Comparison of ENCODE assay signal across 12 cellular contexts in genomic region chr7:26860361-26860760, GRCh38. TPM values are rescaled to one million over a fixed set of nuclear protein-coding genes. Genes with fewer than 3 reads are reported as not detected.
A peak's percentile ranks its signal among the peaks of the same experiment; 100 is the strongest.
DNase-seq lines count a peak whose midpoint lies in the region; ATAC-seq, FAIRE-seq and TF ChIP-seq lines count a peak whose summit lies in the region.
"Had no signal": no experiment of that assay in that cellular context is flagged by ENCODE, and none has a peak within 500 bp of the region (broad histone marks: within the 10 kb centered on the region; RNA-seq: fewer than 3 reads in every experiment).

No MANE protein-coding gene starts in this region.

- H3K27ac Mint-ChIP-seq in CD8-positive, alpha-beta T cell: no peak overlapping the region
- H3K27ac Mint-ChIP-seq: CD8-positive, alpha-beta memory T cell; T-helper 2 cell treated with Interferon-gamma antibody and Interleukin-4, amounts not matched to agents 5 μg/mL and 100 μg/mL, for 36 hours had no signal

- TF ChIP-seq POLR2A in H54 (IDR thresholded peaks at IDR 0.05; ENCODE audit: low read depth, low read length) (no peak), body of pancreas (IDR thresholded peaks at IDR 0.05) (no peak)

- H3K27me3 Mint-ChIP-seq in CD8-positive, alpha-beta T cell (ENCODE audit: low read depth): peaks cover 33% of the 10 kb centered on the region

- H3K27ac ChIP-seq in C4-2B: no peak overlapping the region
- no peak overlapping the region for H3K27ac ChIP-seq in PC-3 (ENCODE audit: low read length)
- no peak overlapping the region for H3K27ac ChIP-seq in hepatocyte
- H3K27ac ChIP-seq in CD8-positive, alpha-beta T cell (ENCODE audit: low read depth, low read length): no peak overlapping the region
- H3K27ac ChIP-seq in body of pancreas: no peak overlapping the region
- H3K27ac ChIP-seq in substantia nigra (ENCODE audit: low read depth, low read length, poor library complexity, severe bottlenecking): no peak overlapping the region

- intact Hi-C loops in PC-3 (cut with micrococcal nuclease): loop anchor here (1.0 to 5.0 kb wide), 5 partner anchors 172 to 493 kb away; no protein-coding TSS in a partner anchor
- intact Hi-C loops in CD8-positive, alpha-beta T cell (cut with DNase I, micrococcal nuclease): loop anchor here (5.0 to 10.0 kb wide), 4 partner anchors 234 to 908 kb away; partner anchors contain the start of gene HOXA1 (in 2 of the 2)
- intact Hi-C loops in body of pancreas (cut with DNase I): no loop called here

- no peaks in the 10 kb centered on the region for H3K36me3 ChIP-seq in PC-3 (ENCODE audit: low read depth, low read length)
- no peaks in the 10 kb centered on the region for H3K36me3 ChIP-seq in hepatocyte (replicated peaks; ENCODE audit: insufficient read depth, low read depth)
- H3K36me3 ChIP-seq in CD8-positive, alpha-beta T cell (ENCODE audit: insufficient read depth, low read length): no peaks in the 10 kb centered on the region
- no peaks in the 10 kb centered on the region for H3K36me3 ChIP-seq in body of pancreas (replicated peaks in 1 of 2; ENCODE audit: insufficient read depth in 1 of 2, low read depth in 2 of 2)
- H3K36me3 ChIP-seq: breast epithelium, HAP-1 had no signal

- H3K27me3 ChIP-seq in PC-3 (ENCODE audit: low read length): no peaks in the 10 kb centered on the region
- H3K27me3 ChIP-seq in hepatocyte: peaks cover 64% of the 10 kb centered on the region
- H3K27me3 ChIP-seq in CD8-positive, alpha-beta T cell (ENCODE audit: insufficient read depth, low read length): peaks cover 4% of the 10 kb centered on the region
- no peaks in the 10 kb centered on the region for H3K27me3 ChIP-seq in body of pancreas
- H3K27me3 ChIP-seq: breast epithelium had no signal

- BruUV-seq in PC-3 (replicated peaks; lab: Mats Ljungman, UMichigan): no TSS peak

- POLR2A ChIA-PET in PC-3 (lab: Charles Lee; ENCODE audit: unreplicated experiment): interaction anchor here (0.7 kb wide), 1 partner anchor 202 kb away, joined by 5 read pairs; no protein-coding TSS in a partner anchor
- POLR2A ChIA-PET in CD8-positive, alpha-beta T cell (lab: Charles Lee): no interaction called here

- no peaks in the 10 kb centered on the region for H3F3A ChIP-seq in PC-3 (ENCODE audit: low read length, unreplicated experiment)

- H3K4me2 ChIP-seq in PC-3 (ENCODE audit: low read length) (peak overlapping the region; percentile 28), hepatocyte (no peak overlapping the region)

- H3K4me3 Mint-ChIP-seq in CD8-positive, alpha-beta T cell: no peak overlapping the region
- H3K4me3 Mint-ChIP-seq: T-helper 2 cell treated with Interferon-gamma antibody and Interleukin-4, amounts not matched to agents 5 μg/mL and 100 μg/mL, for 36 hours had no signal

- H3K4me3 ChIP-seq in PC-3 (ENCODE audit: low read length) (no peak overlapping the region), hepatocyte (no peak overlapping the region), body of pancreas (no peak overlapping the region)
- no peak overlapping the region for H3K4me3 ChIP-seq in CD8-positive, alpha-beta T cell (ENCODE audit: low read depth, low read length)
- H3K4me3 ChIP-seq: breast epithelium, HAP-1 had no signal

- CTCF ChIA-PET in PC-3 (lab: Charles Lee): no interaction called here
- CTCF ChIA-PET in CD8-positive, alpha-beta T cell (lab: Charles Lee): no interaction called here

- H3K4me1 ChIP-seq in PC-3 (ENCODE audit: insufficient read depth, low read length) (peaks cover 24% of the 10 kb centered on the region), hepatocyte (ENCODE audit: insufficient read depth) (peaks cover 3% of the 10 kb centered on the region), body of pancreas (peaks cover 6% of the 10 kb centered on the region)
- H3K4me1 ChIP-seq in CD8-positive, alpha-beta T cell (ENCODE audit: insufficient read depth, low read length): peaks cover 12% of the 10 kb centered on the region
- H3K4me1 ChIP-seq: breast epithelium had no signal

- peaks cover 26% of the 10 kb centered on the region for H3K4me1 Mint-ChIP-seq in CD8-positive, alpha-beta T cell (ENCODE audit: low read depth)

- H4K20me1 ChIP-seq in PC-3 (ENCODE audit: low read length) (no peaks in the 10 kb centered on the region), hepatocyte (ENCODE audit: insufficient read depth, poor library complexity, severe bottlenecking) (no peaks in the 10 kb centered on the region)

- WGBS in hepatocyte (ENCODE audit: low lambda C conversion rate, missing lambda C conversion rate): 55% methylated on average over 2 of the region's 2 CpGs
- WGBS in body of pancreas, 2 donors: 83 to 85% methylated on average over 2 of the region's 2 CpGs

- H3K9ac ChIP-seq in PC-3 (ENCODE audit: low read length): no peak overlapping the region

- FAIRE-seq in H54 (lab: Jason Lieb, UNC): peak; percentile 36

- peaks cover 67% of the 10 kb centered on the region for H3K79me2 ChIP-seq in PC-3 (ENCODE audit: low read length)
- peaks cover 11% of the 10 kb centered on the region for H3K79me2 ChIP-seq in hepatocyte

- TF ChIP-seq CTCF in C4-2B (conservative IDR thresholded peaks at IDR 0.05) (peak; percentile 70), PC-3 (conservative IDR thresholded peaks at IDR 0.05; ENCODE audit: low read depth, low read length) (peak; percentile 79), hepatocyte (IDR thresholded peaks at IDR 0.05; ENCODE audit: poor library complexity) (peak; percentile 42), body of pancreas (IDR thresholded peaks at IDR 0.05) (no peak)
- no peak for TF ChIP-seq CTCF in CD8-positive, alpha-beta T cell (IDR thresholded peaks at IDR 0.05)

- no peaks in the 10 kb centered on the region for H3K9me3 Mint-ChIP-seq in CD8-positive, alpha-beta T cell
- H3K9me3 Mint-ChIP-seq: CD8-positive, alpha-beta memory T cell had no signal

- H3K36me3 Mint-ChIP-seq in CD8-positive, alpha-beta T cell: no peaks in the 10 kb centered on the region

- H3K9me2 ChIP-seq in PC-3 (replicated peaks; ENCODE audit: low read length) (no peaks in the 10 kb centered on the region), hepatocyte (replicated peaks; ENCODE audit: insufficient read depth) (no peaks in the 10 kb centered on the region)

- no peaks in the 10 kb centered on the region for H3K9me3 ChIP-seq in PC-3 (ENCODE audit: low read length)
- H3K9me3 ChIP-seq in hepatocyte (ENCODE audit: low read depth): no peaks in the 10 kb centered on the region
- no peaks in the 10 kb centered on the region for H3K9me3 ChIP-seq in CD8-positive, alpha-beta T cell (ENCODE audit: low read length)
- no peaks in the 10 kb centered on the region for H3K9me3 ChIP-seq in body of pancreas
- H3K9me3 ChIP-seq: breast epithelium, HAP-1 had no signal

- H2AFZ ChIP-seq in PC-3 (ENCODE audit: low read length) (no peak overlapping the region), hepatocyte (no peak overlapping the region)

- ATAC-seq in PC-3: peak; percentile 33
- no peak for ATAC-seq in CD8-positive, alpha-beta T cell
- ATAC-seq in body of pancreas: no peak

- no peak for DNase-seq in H54 (ENCODE audit: insufficient read length, low spot score)
- peak; percentile 77 for DNase-seq in PC-3
- DNase-seq in hepatocyte (ENCODE audit: low spot score): peak; percentile 30
- no peak for DNase-seq in CD8-positive, alpha-beta T cell
- DNase-seq in dedifferentiated amniotic fluid mesenchymal stem cell (ENCODE audit: extremely low spot score): no peak
- no peak for DNase-seq in body of pancreas
- DNase-seq in substantia nigra (lab: John Stamatoyannopoulos, UW): no peak
- DNase-seq: CD8-positive, alpha-beta memory T cell had no signal

RNA-seq across cellular contexts. Expression of gene SKAP2, which starts 4.0 kb away (rescaled TPM):
- 9.6 and 18.4 TPM in 2 replicates for total RNA-seq in PC-3 (2014; rRNA removed)
- 12.3 and 13.5 TPM in 2 replicates for total RNA-seq in hepatocyte
- 8.4 and 11.7 TPM in 2 replicates for polyA plus RNA-seq in hepatocyte
- 1 to 10 TPM; 2.3 to 3.5 TPM for total RNA-seq in CD8-positive, alpha-beta T cell
- total RNA-seq in body of pancreas: 10 to 100 TPM in 1 of 2 donors, 1 to 10 TPM in 1; 8.6 to 12.7 TPM

Comparison
In these comparisons a context has a peak if more than half of its experiments do, and no peak if none do; other contexts are left out.
1. CTCF ChIP-seq: peak in C4-2B (single experiment), PC-3 (single experiment) and hepatocyte (single experiment); none in CD8-positive, alpha-beta T cell (single experiment) and body of pancreas (0 of 7).
2. DNase-seq: peak in PC-3 (single experiment) and hepatocyte (single experiment); none in H54 (single experiment), CD8-positive, alpha-beta T cell (0 of 7), dedifferentiated amniotic fluid mesenchymal stem cell (single experiment), body of pancreas (0 of 4) and substantia nigra (0 of 49).